In genomic region chr14:49687942-49688700, GRCh38 we compare ENCODE assay signal across 8 cellular contexts. TPM values are rescaled to one million over a fixed set of nuclear protein-coding genes. Genes with fewer than 3 reads are reported as not detected.
DNase-seq lines count a peak whose midpoint lies in the region; ATAC-seq, FAIRE-seq and TF ChIP-seq lines count a peak whose summit lies in the region.

Gene POLE2, minus strand, starts transcription at chr14:49688214. Its CDS starts 11 bp downstream, at chr14:49688203.

- H3K27me3 ChIP-seq in HUES48 (ENCODE audit: control insufficient read depth, insufficient read depth, low read length), result peaks cover 22% of the 10 kb centered on the region
- no peaks in the 10 kb centered on the region for H3K27me3 ChIP-seq in esophagus muscularis mucosa
- H3K27me3 ChIP-seq in muscle layer of duodenum (ENCODE audit: low read depth, low read length), result no peaks in the 10 kb centered on the region

- DNase-seq in D721Med (ENCODE audit: insufficient read length, low spot score) (peak; percentile 54), OCI-M1 (lab: John Stamatoyannopoulos, UW) (peak; percentile 78), esophagus muscularis mucosa (ENCODE audit: extremely low spot score) (no peak)
- DNase-seq in activated T-cell treated with anti-CD3 and anti-CD28 coated beads, Interleukin-2, amount 50 U/mL, for 24 hours, result peak; percentile 92
- DNase-seq in stimulated activated CD8-positive, alpha-beta memory T cell treated with anti-CD3 and anti-CD28 coated beads, Interleukin-7, amount 100 ng/mL, for 24 hours (ENCODE audit: low read depth), result peak; percentile 63

- peak within 1 kb of the TSS; percentile 93 for H3K4me3 Mint-ChIP-seq in activated T-cell treated with anti-CD3 and anti-CD28 coated beads, Interleukin-2, amount 50 U/mL, for 24 hours

- H3K36me3 ChIP-seq in HUES48 (ENCODE audit: control insufficient read depth, insufficient read depth, low read length) (peaks cover 8% of the 10 kb centered on the region), esophagus muscularis mucosa (no peaks in the 10 kb centered on the region), muscle layer of duodenum (ENCODE audit: control insufficient read depth in 1 of 2, insufficient read depth in 2 of 2, low read length in 2 of 2) (no peaks in the 10 kb centered on the region)

- peaks cover 44% of the 10 kb centered on the region for H3K4me1 Mint-ChIP-seq in activated T-cell treated with anti-CD3 and anti-CD28 coated beads, Interleukin-2, amount 50 U/mL, for 24 hours (ENCODE audit: low read depth)

- H3K27me3 Mint-ChIP-seq in activated T-cell treated with anti-CD3 and anti-CD28 coated beads, Interleukin-2, amount 50 U/mL, for 24 hours, result no peaks in the 10 kb centered on the region

- H3K9me3 ChIP-seq in HUES48 (ENCODE audit: control insufficient read depth, insufficient read depth, low read length) (no peaks in the 10 kb centered on the region), esophagus muscularis mucosa (no peaks in the 10 kb centered on the region), muscle layer of duodenum (ENCODE audit: control insufficient read depth in 1 of 2, low read length in 2 of 2) (no peaks in the 10 kb centered on the region)

- H3K4me3 ChIP-seq in HUES48 (ENCODE audit: low read depth, low read length), result peak within 1 kb of the TSS; percentile 84
- H3K4me3 ChIP-seq in esophagus muscularis mucosa, result peak within 1 kb of the TSS; percentile 70 to 85 (median 76)
- peak within 1 kb of the TSS; percentile 59 to 74 for H3K4me3 ChIP-seq in muscle layer of duodenum (ENCODE audit: low read depth in 1 of 2, low read length in 2 of 2)

- FAIRE-seq in D721Med (lab: Jason Lieb, UNC), result no peak

- peak within 1 kb of the TSS; percentile 97 for H3K9ac ChIP-seq in HUES48 (ENCODE audit: low read depth, low read length)

- TF ChIP-seq POLR2A in esophagus muscularis mucosa (IDR thresholded peaks at IDR 0.05; ENCODE audit: low read depth), result no peak

- peak within 1 kb of the TSS; percentile 94 for H3K27ac Mint-ChIP-seq in activated T-cell treated with anti-CD3 and anti-CD28 coated beads, Interleukin-2, amount 50 U/mL, for 24 hours

- peak; percentile 86 for ATAC-seq in GM21367 (IDR thresholded peaks at IDR 0.05; ENCODE audit: unreplicated experiment)

- H3K27ac ChIP-seq in HUES48 (ENCODE audit: low read depth, low read length) (peak within 1 kb of the TSS; percentile 81), esophagus muscularis mucosa (replicated peaks in 1 of 4) (peak within 1 kb of the TSS; percentile 76 to 90 (median 80)), muscle layer of duodenum (ENCODE audit: low read length) (peak within 1 kb of the TSS; percentile 79)

- no peaks in the 10 kb centered on the region for H3K9me3 Mint-ChIP-seq in activated T-cell treated with anti-CD3 and anti-CD28 coated beads, Interleukin-2, amount 50 U/mL, for 24 hours

- TF ChIP-seq CTCF in D721Med (IDR thresholded peaks at IDR 0.05; ENCODE audit: insufficient read depth, missing control alignments), result no peak
- no peak for TF ChIP-seq CTCF in esophagus muscularis mucosa (IDR thresholded peaks at IDR 0.05)

- TF ChIP-seq EP300 in esophagus muscularis mucosa (IDR thresholded peaks at IDR 0.05), result no peak

- H3K4me1 ChIP-seq in HUES48 (ENCODE audit: control insufficient read depth, insufficient read depth, low read length) (peaks cover 8% of the 10 kb centered on the region; the same call in 1 of the 2 replicates), esophagus muscularis mucosa (peaks cover 7 to 22% (median 17%) of the 10 kb centered on the region in 4 donors), muscle layer of duodenum (ENCODE audit: control insufficient read depth in 1 of 2, insufficient read depth in 2 of 2, low read length in 2 of 2) (peaks cover 0 to 4% of the 10 kb centered on the region in 2 donors)

- intact Hi-C loops in esophagus muscularis mucosa (cut with DNase I), result no loop called here

- 18% methylated on average over 20 of the region's 67 CpGs for WGBS in esophagus muscularis mucosa

- H3K36me3 Mint-ChIP-seq in activated T-cell treated with anti-CD3 and anti-CD28 coated beads, Interleukin-2, amount 50 U/mL, for 24 hours (ENCODE audit: low read depth), result peaks cover 30% of the 10 kb centered on the region

RNA-seq across cellular contexts. Expression of gene POLE2, which starts in this region (rescaled TPM):
- total RNA-seq in esophagus muscularis mucosa, result under 1 TPM in 3 of 4 donors, not detected in 1; 0.39 to 0.83 (median 0.46) TPM
